32 cellular contexts compared by ENCODE assay signal in genomic region chr22:23127055-23127756, GRCh38. TPM values are rescaled to one million over a fixed set of nuclear protein-coding genes. Genes with fewer than 3 reads are reported as not detected.
"Had no signal": no experiment of that assay in that cellular context is flagged by ENCODE, and none has a peak within 500 bp of the region (broad histone marks: within the 10 kb centered on the region; RNA-seq: fewer than 3 reads in every experiment).

No MANE protein-coding gene starts in this region.

- H3K27ac ChIP-seq: body of pancreas, breast epithelium, SJCRH30, SK-N-MC had no signal

- DNase-seq: activated CD4-positive, alpha-beta T cell treated with anti-CD3 and anti-CD28 coated beads, Interleukin-2, amount 10 ng/mL, durations not matched to agents 24 days and 14 days; activated CD4-positive, alpha-beta T cell treated with anti-CD3 and anti-CD28 coated beads, Interleukin-2, amount 50 U/mL, for 4 hours; activated CD8-positive, alpha-beta T cell treated with anti-CD3 and anti-CD28 coated beads for 36 hours; activated effector memory CD4-positive, alpha-beta T cell treated with anti-CD3 and anti-CD28 coated beads, Interleukin-2, amount 50 U/mL, for 16 hours; activated naive CD4-positive, alpha-beta T cell; activated naive CD4-positive, alpha-beta T cell treated with anti-CD3 and anti-CD28 coated beads, Interleukin-2, amount 50 U/mL, for 16 hours; activated naive CD8-positive, alpha-beta T cell treated with anti-CD3 and anti-CD28 coated beads for 36 hours; activated T-cell treated with anti-CD3 and anti-CD28 coated beads, Interleukin-2, amount 50 U/mL, for 1 hour; activated T-cell treated with anti-CD3 and anti-CD28 coated beads, Interleukin-2, amount 50 U/mL, for 72 hours; amniotic stem cell; body of pancreas; NCI-H1092 treated with DMSO at 0.1 percent for 48 hours; NCI-H1417; NCI-H146; NCI-H187 treated with DMSO at 0.1 percent for 48 hours; NCI-H2081; NCI-H226; NCI-H446 treated with DMSO at 0.1 percent for 48 hours; NCI-H524 treated with DMSO at 0.1 percent for 48 hours; SHP77; SJCRH30 had no signal

- H3K9me3 Mint-ChIP-seq: activated CD4-positive, alpha-beta T cell treated with anti-CD3 and anti-CD28 coated beads, Interleukin-2, amount 10 ng/mL, durations not matched to agents 24 days and 14 days; activated CD8-positive, alpha-beta T cell treated with anti-CD3 and anti-CD28 coated beads for 36 hours; activated naive CD8-positive, alpha-beta T cell treated with anti-CD3 and anti-CD28 coated beads for 36 hours; activated T-cell treated with anti-CD3 and anti-CD28 coated beads, Interleukin-2, amount 50 U/mL, for 72 hours; activated T-helper 17 cell treated with anti-CD3 and anti-CD28 coated beads, Interleukin-2, amount 50 U/mL, for 72 hours had no signal

- H3K4me1 Mint-ChIP-seq: activated naive CD8-positive, alpha-beta T cell treated with anti-CD3 and anti-CD28 coated beads for 36 hours; activated T-helper 17 cell treated with anti-CD3 and anti-CD28 coated beads, Interleukin-2, amount 50 U/mL, for 72 hours had no signal

- H3K4me3 Mint-ChIP-seq: activated CD4-positive, alpha-beta T cell treated with anti-CD3 and anti-CD28 coated beads, Interleukin-2, amount 10 ng/mL, durations not matched to agents 24 days and 14 days; activated CD8-positive, alpha-beta T cell treated with anti-CD3 and anti-CD28 coated beads for 36 hours; activated naive CD8-positive, alpha-beta T cell treated with anti-CD3 and anti-CD28 coated beads for 36 hours; activated T-cell treated with anti-CD3 and anti-CD28 coated beads, Interleukin-2, amount 50 U/mL, for 72 hours; activated T-helper 17 cell treated with anti-CD3 and anti-CD28 coated beads, Interleukin-2, amount 50 U/mL, for 72 hours had no signal

- H3K27ac Mint-ChIP-seq: activated CD4-positive, alpha-beta T cell treated with anti-CD3 and anti-CD28 coated beads, Interleukin-2, amount 10 ng/mL, durations not matched to agents 24 days and 14 days; activated CD8-positive, alpha-beta T cell treated with anti-CD3 and anti-CD28 coated beads for 36 hours; activated naive CD8-positive, alpha-beta T cell treated with anti-CD3 and anti-CD28 coated beads for 36 hours; activated T-cell treated with anti-CD3 and anti-CD28 coated beads, Interleukin-2, amount 50 U/mL, for 72 hours; activated T-helper 17 cell treated with anti-CD3 and anti-CD28 coated beads, Interleukin-2, amount 50 U/mL, for 72 hours had no signal

- H3K4me3 ChIP-seq: body of pancreas, breast epithelium, SJCRH30, SK-N-MC had no signal

- H3K27me3 ChIP-seq: body of pancreas, breast epithelium, SJCRH30 had no signal

- FAIRE-seq: astrocyte, TTC549 had no signal

- H3K9me3 ChIP-seq: body of pancreas, breast epithelium, SJCRH30 had no signal

- H3K36me3 ChIP-seq: breast epithelium, SJCRH30 had no signal

- ATAC-seq: activated CD8-positive, alpha-beta T cell treated with anti-CD3 and anti-CD28 coated beads for 36 hours; activated T-cell treated with anti-CD3 and anti-CD28 coated beads, Interleukin-2, amount 50 U/mL, for 72 hours; activated T-helper 17 cell treated with anti-CD3 and anti-CD28 coated beads, Interleukin-2, amount 50 U/mL, for 72 hours; body of pancreas had no signal

- H3K36me3 Mint-ChIP-seq: activated naive CD8-positive, alpha-beta T cell treated with anti-CD3 and anti-CD28 coated beads for 36 hours had no signal

- H3K4me1 ChIP-seq: body of pancreas, breast epithelium, SJCRH30 had no signal

- H3K27me3 Mint-ChIP-seq: activated CD8-positive, alpha-beta T cell treated with anti-CD3 and anti-CD28 coated beads for 36 hours; activated naive CD8-positive, alpha-beta T cell treated with anti-CD3 and anti-CD28 coated beads for 36 hours; activated T-helper 17 cell treated with anti-CD3 and anti-CD28 coated beads, Interleukin-2, amount 50 U/mL, for 72 hours had no signal

RNA-seq across cellular contexts. Expression of gene RSPH14, which starts 14.6 kb away (rescaled TPM):
- total RNA-seq: activated CD4-positive, alpha-beta T cell treated with anti-CD3 and anti-CD28 coated beads, Interleukin-2, amount 10 ng/mL, durations not matched to agents 24 days and 14 days; activated CD8-positive, alpha-beta memory T cell treated with anti-CD3 and anti-CD28 coated beads for 36 hours; activated CD8-positive, alpha-beta T cell treated with anti-CD3 and anti-CD28 coated beads for 36 hours; activated T-helper 17 cell treated with anti-CD3 and anti-CD28 coated beads, Interleukin-2, amount 50 U/mL, for 72 hours; astrocyte; cardiac septum; M059J; RPMI7951; SJCRH30; T-helper 1 cell treated with Interleukin-12 subunit alpha and Interleukin-12 subunit beta and Interleukin-4 antibody, amounts not matched to agents 30 ng/mL and 1 ng/mL, for 36 hours; T-helper 2 cell treated with Interferon-gamma antibody and Interleukin-4, amounts not matched to agents 100 ng/mL and 5 ng/mL, for 36 hours had no signal

RNA-seq across cellular contexts. Expression of gene RAB36, which starts 18.1 kb away (rescaled TPM):
- total RNA-seq: activated CD4-positive, alpha-beta T cell treated with anti-CD3 and anti-CD28 coated beads, Interleukin-2, amount 10 ng/mL, durations not matched to agents 24 days and 14 days; SJCRH30; T-helper 1 cell treated with Interleukin-12 subunit alpha and Interleukin-12 subunit beta and Interleukin-4 antibody, amounts not matched to agents 30 ng/mL and 1 ng/mL, for 36 hours; T-helper 2 cell treated with Interferon-gamma antibody and Interleukin-4, amounts not matched to agents 100 ng/mL and 5 ng/mL, for 36 hours had no signal
